ENCODE assay signal across 8 cellular contexts in genomic region chr13:34941835-34942731, GRCh38. TPM values are rescaled to one million over a fixed set of nuclear protein-coding genes. Genes with fewer than 3 reads are reported as not detected.
DNase-seq lines count a peak whose midpoint lies in the region; ATAC-seq and TF ChIP-seq lines count a peak whose summit lies in the region.

A gene with protein sequence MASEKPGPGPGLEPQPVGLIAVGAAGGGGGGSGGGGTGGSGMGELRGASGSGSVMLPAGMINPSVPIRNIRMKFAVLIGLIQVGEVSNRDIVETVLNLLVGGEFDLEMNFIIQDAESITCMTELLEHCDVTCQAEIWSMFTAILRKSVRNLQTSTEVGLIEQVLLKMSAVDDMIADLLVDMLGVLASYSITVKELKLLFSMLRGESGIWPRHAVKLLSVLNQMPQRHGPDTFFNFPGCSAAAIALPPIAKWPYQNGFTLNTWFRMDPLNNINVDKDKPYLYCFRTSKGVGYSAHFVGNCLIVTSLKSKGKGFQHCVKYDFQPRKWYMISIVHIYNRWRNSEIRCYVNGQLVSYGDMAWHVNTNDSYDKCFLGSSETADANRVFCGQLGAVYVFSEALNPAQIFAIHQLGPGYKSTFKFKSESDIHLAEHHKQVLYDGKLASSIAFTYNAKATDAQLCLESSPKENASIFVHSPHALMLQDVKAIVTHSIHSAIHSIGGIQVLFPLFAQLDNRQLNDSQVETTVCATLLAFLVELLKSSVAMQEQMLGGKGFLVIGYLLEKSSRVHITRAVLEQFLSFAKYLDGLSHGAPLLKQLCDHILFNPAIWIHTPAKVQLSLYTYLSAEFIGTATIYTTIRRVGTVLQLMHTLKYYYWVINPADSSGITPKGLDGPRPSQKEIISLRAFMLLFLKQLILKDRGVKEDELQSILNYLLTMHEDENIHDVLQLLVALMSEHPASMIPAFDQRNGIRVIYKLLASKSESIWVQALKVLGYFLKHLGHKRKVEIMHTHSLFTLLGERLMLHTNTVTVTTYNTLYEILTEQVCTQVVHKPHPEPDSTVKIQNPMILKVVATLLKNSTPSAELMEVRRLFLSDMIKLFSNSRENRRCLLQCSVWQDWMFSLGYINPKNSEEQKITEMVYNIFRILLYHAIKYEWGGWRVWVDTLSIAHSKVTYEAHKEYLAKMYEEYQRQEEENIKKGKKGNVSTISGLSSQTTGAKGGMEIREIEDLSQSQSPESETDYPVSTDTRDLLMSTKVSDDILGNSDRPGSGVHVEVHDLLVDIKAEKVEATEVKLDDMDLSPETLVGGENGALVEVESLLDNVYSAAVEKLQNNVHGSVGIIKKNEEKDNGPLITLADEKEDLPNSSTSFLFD (N-terminal part only) (plus strand): TSS chr13:34942270. CDS start chr13:34942821, 551 bp downstream.

- peak within 1 kb of the TSS; percentile 90 for H3K4me3 Mint-ChIP-seq in activated naive CD8-positive, alpha-beta T cell
- peak within 1 kb of the TSS; percentile 92 for H3K4me3 Mint-ChIP-seq in osteocyte (ENCODE audit: unreplicated experiment)

- H3K9me3 ChIP-seq in MM.1S (replicated peaks; ENCODE audit: insufficient read depth, low read length) (no peaks in the 10 kb centered on the region), thymus (ENCODE audit: control insufficient read depth) (no peaks in the 10 kb centered on the region)

- peak; percentile 79 for ATAC-seq in SK-N-SH treated with all-trans-retinoic acid at 6 μM for 48 hours

- peaks cover 13% of the 10 kb centered on the region for H3F3A ChIP-seq in MM.1S (ENCODE audit: insufficient read depth, low read length)

- H3K79me2 ChIP-seq in MM.1S (ENCODE audit: low read length), result no peaks in the 10 kb centered on the region; the same call in 1 of the 2 replicates

- H3K27ac Mint-ChIP-seq in activated naive CD8-positive, alpha-beta T cell, result no peak within 1 kb of the TSS
- peak within 1 kb of the TSS; percentile 57 for H3K27ac Mint-ChIP-seq in osteocyte (ENCODE audit: unreplicated experiment)

- TF ChIP-seq CTCF in MM.1S (IDR thresholded peaks at IDR 0.05; ENCODE audit: low read length) (no peak), osteocyte (IDR thresholded peaks at IDR 0.05) (peak; percentile 44)

- peak within 1 kb of the TSS; percentile 56; the same call in 1 of the 2 replicates for H2AFZ ChIP-seq in MM.1S (ENCODE audit: low read length)

- peaks cover 32% of the 10 kb centered on the region for H3K4me1 Mint-ChIP-seq in activated naive CD8-positive, alpha-beta T cell (ENCODE audit: low read depth)
- H3K4me1 Mint-ChIP-seq in osteocyte (ENCODE audit: unreplicated experiment), result peaks cover 22% of the 10 kb centered on the region

- intact Hi-C loops in head of caudate nucleus (cut with DNase I), result loop anchor here (10.0 kb wide), 1 partner anchor 203 kb away; no protein-coding TSS in a partner anchor

- H3K9me3 Mint-ChIP-seq in activated naive CD8-positive, alpha-beta T cell (ENCODE audit: low read depth), result no peaks in the 10 kb centered on the region
- H3K9me3 Mint-ChIP-seq in osteocyte (ENCODE audit: unreplicated experiment), result no peaks in the 10 kb centered on the region

- H3K36me3 ChIP-seq in MM.1S (replicated peaks; ENCODE audit: insufficient read depth, low read length) (no peaks in the 10 kb centered on the region), thymus (ENCODE audit: control insufficient read depth, insufficient read depth) (no peaks in the 10 kb centered on the region)

- no peaks in the 10 kb centered on the region for H4K20me1 ChIP-seq in MM.1S (ENCODE audit: insufficient read depth, low read length)

- H3K4me3 ChIP-seq in MM.1S (ENCODE audit: low read length) (peak within 1 kb of the TSS; percentile 73), thymus (ENCODE audit: low read length) (peak within 1 kb of the TSS; percentile 88)

- WGBS in thymus, result under 1% methylated on average over 76 of the region's 76 CpGs

- peaks cover 2% of the 10 kb centered on the region for H3K36me3 Mint-ChIP-seq in activated naive CD8-positive, alpha-beta T cell
- peaks cover 3% of the 10 kb centered on the region for H3K36me3 Mint-ChIP-seq in osteocyte (ENCODE audit: unreplicated experiment)

- peaks cover 24% of the 10 kb centered on the region for H3K27me3 Mint-ChIP-seq in activated naive CD8-positive, alpha-beta T cell
- peaks cover 56% of the 10 kb centered on the region for H3K27me3 Mint-ChIP-seq in osteocyte (ENCODE audit: unreplicated experiment)

- peak within 1 kb of the TSS; percentile 54; the same call in 1 of the 2 replicates for H3K27ac ChIP-seq in MM.1S (ENCODE audit: low read length)
- no peak within 1 kb of the TSS for H3K27ac ChIP-seq in thymus (ENCODE audit: low read depth)

- H3K4me1 ChIP-seq in MM.1S (ENCODE audit: low read length), result 0 out of 2 replicates have a peak, but pooled peaks cover 9% of the 10 kb centered on the region
- peaks cover 18% of the 10 kb centered on the region for H3K4me1 ChIP-seq in thymus (ENCODE audit: control insufficient read depth, insufficient read depth, low read length)

- DNase-seq in EH (ENCODE audit: low read depth), result peak; percentile 68
- peak; percentile 72 for DNase-seq in H4 (ENCODE audit: low spot score)
- peak; percentile 73 for DNase-seq in MM.1S
- peak; percentile 49 to 93 (median 86) for DNase-seq in head of caudate nucleus
- DNase-seq in osteocyte (ENCODE audit: extremely low spot score, unreplicated experiment), result peak; percentile 92

- no peaks in the 10 kb centered on the region for H3K27me3 ChIP-seq in MM.1S (replicated peaks; ENCODE audit: insufficient read depth, low read length)
- H3K27me3 ChIP-seq in thymus (ENCODE audit: control insufficient read depth, insufficient read depth), result no peaks in the 10 kb centered on the region

- H3K4me2 ChIP-seq in MM.1S (ENCODE audit: low read depth, low read length), result peak within 1 kb of the TSS; percentile 73

- no peaks in the 10 kb centered on the region for H3K9me2 ChIP-seq in MM.1S (replicated peaks; ENCODE audit: insufficient read depth, low read length)

- H3K9ac ChIP-seq in MM.1S (ENCODE audit: low read length), result peak within 1 kb of the TSS; percentile 37; the same call in 1 of the 2 replicates

TF ChIP-seq in SK-N-SH treated with all-trans-retinoic acid at 6 μM for 48 hours, 23 proteins besides CTCF, POLR2A, EP300 and RAD21:
- TF ChIP-seq CREB5 (CRISPR knock-in tag; IDR thresholded peaks at IDR 0.05; ENCODE audit: low read depth), result no peak
- TF ChIP-seq GLIS3 (CRISPR knock-in tag; IDR thresholded peaks at IDR 0.05), result no peak
- no peak for TF ChIP-seq TSHZ2 (CRISPR knock-in tag; IDR thresholded peaks at IDR 0.05)
- no peak for TF ChIP-seq ZC3H10 (CRISPR knock-in tag; IDR thresholded peaks at IDR 0.05)
- no peak for TF ChIP-seq ISL1 (CRISPR knock-in tag; IDR thresholded peaks at IDR 0.05)
- TF ChIP-seq, protein P1, sequence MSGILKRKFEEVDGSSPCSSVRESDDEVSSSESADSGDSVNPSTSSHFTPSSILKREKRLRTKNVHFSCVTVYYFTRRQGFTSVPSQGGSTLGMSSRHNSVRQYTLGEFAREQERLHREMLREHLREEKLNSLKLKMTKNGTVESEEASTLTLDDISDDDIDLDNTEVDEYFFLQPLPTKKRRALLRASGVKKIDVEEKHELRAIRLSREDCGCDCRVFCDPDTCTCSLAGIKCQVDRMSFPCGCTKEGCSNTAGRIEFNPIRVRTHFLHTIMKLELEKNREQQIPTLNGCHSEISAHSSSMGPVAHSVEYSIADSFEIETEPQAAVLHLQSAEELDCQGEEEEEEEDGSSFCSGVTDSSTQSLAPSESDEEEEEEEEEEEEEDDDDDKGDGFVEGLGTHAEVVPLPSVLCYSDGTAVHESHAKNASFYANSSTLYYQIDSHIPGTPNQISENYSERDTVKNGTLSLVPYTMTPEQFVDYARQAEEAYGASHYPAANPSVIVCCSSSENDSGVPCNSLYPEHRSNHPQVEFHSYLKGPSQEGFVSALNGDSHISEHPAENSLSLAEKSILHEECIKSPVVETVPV (CRISPR knock-in tag; IDR thresholded peaks at IDR 0.05), result no peak

RNA-seq across cellular contexts. Expression of the gene that starts here (rescaled TPM):
- total RNA-seq in H4 (2014; rRNA removed; shearing (Covaris generic)), result 1.7 and 2.0 TPM in 2 replicates
- total RNA-seq in osteocyte, result 10.9 and 11.5 TPM in 2 replicates
- 6.8 TPM for polyA plus RNA-seq in thymus
